In genomic region chr12:2405039-2405438, GRCh38 we compare ENCODE assay signal across 26 cellular contexts.
"Had no signal": no experiment of that assay in that cellular context is flagged by ENCODE, and none has a peak within 500 bp of the region (broad histone marks: within the 10 kb centered on the region; RNA-seq: fewer than 3 reads in every experiment).

No MANE protein-coding gene starts in this region.

- H3K9me3 ChIP-seq: colonic mucosa, esophagus muscularis mucosa, esophagus squamous epithelium, gastrocnemius medialis, gastroesophageal sphincter, heart left ventricle had no signal

- H3K36me3 ChIP-seq: colonic mucosa, esophagus muscularis mucosa, esophagus squamous epithelium, gastrocnemius medialis, gastroesophageal sphincter, heart left ventricle had no signal

- FAIRE-seq: colon, endometrium, endothelial cell of umbilical vein, frontal cortex had no signal

- H3K4me1 ChIP-seq: colonic mucosa, esophagus squamous epithelium, foreskin keratinocyte, gastrocnemius medialis had no signal

- H3K27me3 ChIP-seq: colonic mucosa, dorsolateral prefrontal cortex, esophagus muscularis mucosa, esophagus squamous epithelium, foreskin keratinocyte, gastrocnemius medialis, gastroesophageal sphincter, heart left ventricle had no signal

- H3K4me3 ChIP-seq: colonic mucosa, coronary artery, dorsolateral prefrontal cortex, esophagus muscularis mucosa, esophagus squamous epithelium, gastrocnemius medialis, gastroesophageal sphincter, heart left ventricle had no signal

- DNase-seq: colonic mucosa; cortex of kidney; dermis blood vessel endothelial cell; dorsolateral prefrontal cortex; effector CD4-positive, alpha-beta T cell; effector CD8-positive, alpha-beta T cell; effector memory CD4-positive, alpha-beta T cell; effector memory CD8-positive, alpha-beta T cell; endodermal cell; erythroblast; esophagus squamous epithelium; foreskin fibroblast; foreskin keratinocyte; foreskin melanocyte; gastrocnemius medialis; glutamatergic neuron; head of caudate nucleus; heart left ventricle had no signal

- H3K27ac ChIP-seq: colonic mucosa, coronary artery, dorsolateral prefrontal cortex, epithelial cell of prostate, esophagus muscularis mucosa, esophagus squamous epithelium, foreskin keratinocyte, gastrocnemius medialis, gastroesophageal sphincter, heart left ventricle had no signal
